Comparison of ENCODE assay signal across 23 cellular contexts in the genomic region with DNA sequence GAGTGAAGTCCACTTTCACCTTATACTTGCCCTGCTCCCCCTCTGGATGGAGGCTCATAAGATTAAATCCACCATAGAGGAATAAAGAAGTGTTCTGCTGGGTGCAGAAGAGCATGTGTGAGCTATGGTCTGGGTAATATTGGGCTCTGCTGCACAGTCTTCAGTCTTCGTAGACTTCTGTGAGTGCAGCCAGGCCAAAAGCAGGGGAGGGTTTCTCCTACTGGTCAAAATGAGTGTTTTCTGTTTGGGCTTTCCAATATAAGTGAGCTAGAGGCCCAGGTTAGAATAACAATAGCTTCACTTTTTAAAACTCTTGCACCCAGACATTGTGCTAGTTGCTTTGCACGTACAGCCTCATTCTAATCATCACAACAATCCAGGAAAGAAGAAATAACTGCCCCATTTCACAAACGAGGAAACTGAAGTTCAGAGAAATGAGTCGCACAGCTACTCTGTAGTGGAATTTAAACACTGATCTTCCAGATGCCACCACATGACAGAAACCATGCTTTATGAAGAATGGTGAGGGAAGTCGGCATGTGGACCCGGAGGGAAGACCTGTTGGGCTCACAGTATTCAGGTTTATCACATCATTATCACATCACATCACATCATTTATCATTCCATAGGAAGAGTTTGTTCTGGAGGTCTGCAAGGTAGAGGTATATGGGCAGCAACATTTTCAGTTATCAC. TPM values are rescaled to one million over a fixed set of nuclear protein-coding genes. Genes with fewer than 3 reads are reported as not detected.
"Had no signal": no experiment of that assay in that cellular context is flagged by ENCODE, and none has a peak within 500 bp of the region (broad histone marks: within the 10 kb centered on the region; RNA-seq: fewer than 3 reads in every experiment).

No MANE protein-coding gene starts in this region.

- H3K4me1 Mint-ChIP-seq: stimulated activated effector memory CD8-positive, alpha-beta T cell treated with anti-CD3 and anti-CD28 coated beads, Interleukin-12 subunit alpha, Interleukin-12 subunit beta, amount 100 ng/mL, for 72 hours had no signal

- H3K36me3 Mint-ChIP-seq: activated naive CD4-positive, alpha-beta T cell treated with anti-CD3 and anti-CD28 coated beads, Interleukin-2, amount 50 U/mL, for 72 hours; immature natural killer cell; naive thymus-derived CD8-positive, alpha-beta T cell; stimulated activated effector memory CD8-positive, alpha-beta T cell treated with anti-CD3 and anti-CD28 coated beads, Interleukin-12 subunit alpha, Interleukin-12 subunit beta, amount 100 ng/mL, for 72 hours had no signal

- H3K9me3 Mint-ChIP-seq: activated T-cell treated with anti-CD3 and anti-CD28 coated beads, Interleukin-2, amount 50 U/mL, for 72 hours; naive thymus-derived CD8-positive, alpha-beta T cell; stimulated activated effector memory CD8-positive, alpha-beta T cell treated with anti-CD3 and anti-CD28 coated beads, Interleukin-12 subunit alpha, Interleukin-12 subunit beta, amount 100 ng/mL, for 72 hours had no signal

- H3K27ac ChIP-seq: adrenal gland, esophagus squamous epithelium, heart right ventricle, pancreas, stomach, testis, upper lobe of right lung had no signal

- H3K27me3 Mint-ChIP-seq: naive thymus-derived CD8-positive, alpha-beta T cell had no signal

- H3K9me3 ChIP-seq: adrenal gland, esophagus squamous epithelium, pancreas, testis, upper lobe of right lung had no signal

- H3K4me3 Mint-ChIP-seq: activated T-cell treated with anti-CD3 and anti-CD28 coated beads, Interleukin-2, amount 50 U/mL, for 72 hours; immature natural killer cell; naive thymus-derived CD8-positive, alpha-beta T cell; stimulated activated effector memory CD8-positive, alpha-beta T cell treated with anti-CD3 and anti-CD28 coated beads, Interleukin-12 subunit alpha, Interleukin-12 subunit beta, amount 100 ng/mL, for 72 hours had no signal

- DNase-seq: activated CD4-positive, alpha-beta T cell treated with anti-CD3 and anti-CD28 coated beads, Interleukin-2, amount 50 U/mL, for 1 hour; activated CD4-positive, CD25-positive, alpha-beta regulatory T cell treated with anti-CD3 and anti-CD28 coated beads, Interleukin-2, amount 50 U/mL, for 72 hours; activated gamma-delta T cell treated with Interleukin-2 at 50 U/mL for 16 hours; activated T-cell treated with anti-CD3 and anti-CD28 coated beads, Interleukin-2, amount 50 U/mL, for 72 hours; effector CD8-positive, alpha-beta T cell; esophagus squamous epithelium; heart right ventricle; immature natural killer cell; naive thymus-derived CD8-positive, alpha-beta T cell; pancreas; stimulated activated CD4-positive, alpha-beta T cell treated with anti-CD3 and anti-CD28 coated beads, Interleukin-4, amount 100 ng/mL, for 24 hours; stomach; testis; upper lobe of right lung had no signal

- H3K27me3 ChIP-seq: adrenal gland, esophagus squamous epithelium, heart right ventricle, pancreas, stomach, testis, upper lobe of right lung had no signal

- H3K4me1 ChIP-seq: adrenal gland, esophagus squamous epithelium, heart right ventricle, pancreas, stomach, testis, upper lobe of right lung had no signal

- H3K27ac Mint-ChIP-seq: activated T-cell treated with anti-CD3 and anti-CD28 coated beads, Interleukin-2, amount 50 U/mL, for 72 hours; immature natural killer cell; stimulated activated effector memory CD8-positive, alpha-beta T cell treated with anti-CD3 and anti-CD28 coated beads, Interleukin-12 subunit alpha, Interleukin-12 subunit beta, amount 100 ng/mL, for 72 hours had no signal

- H3K36me3 ChIP-seq: adrenal gland, esophagus squamous epithelium, heart right ventricle, pancreas, stomach, upper lobe of right lung had no signal

- H3K4me3 ChIP-seq: adrenal gland, esophagus squamous epithelium, heart right ventricle, pancreas, smooth muscle cell, stomach, testis, upper lobe of right lung had no signal

RNA-seq across cellular contexts. Expression of gene MSMB, which starts 23.8 kb away (rescaled TPM):
- total RNA-seq: activated naive CD4-positive, alpha-beta T cell treated with anti-CD3 and anti-CD28 coated beads, Interleukin-2, amount 50 U/mL, for 72 hours; activated T-cell treated with anti-CD3 and anti-CD28 coated beads, Interleukin-2, amount 50 U/mL, for 72 hours; adrenal gland; cerebellum; endothelial cell of umbilical vein; heart right ventricle; liver; mesenteric fat pad; naive thymus-derived CD8-positive, alpha-beta T cell; pancreas; sciatic nerve; smooth muscle cell; upper lobe of right lung had no signal
- polyA plus RNA-seq: adrenal gland; endothelial cell of umbilical vein; heart right ventricle; immature natural killer cell; liver; naive thymus-derived CD8-positive, alpha-beta T cell had no signal
